In genomic region chr9:89309166-89309565, GRCh38 we compare ENCODE assay signal across 12 cellular contexts. TPM values are rescaled to one million over a fixed set of nuclear protein-coding genes. Genes with fewer than 3 reads are reported as not detected.
A peak's percentile ranks its signal among the peaks of the same experiment; 100 is the strongest.
DNase-seq lines count a peak whose midpoint lies in the region; ATAC-seq, FAIRE-seq and TF ChIP-seq lines count a peak whose summit lies in the region.
"Had no signal": no experiment of that assay in that cellular context is flagged by ENCODE, and none has a peak within 500 bp of the region (broad histone marks: within the 10 kb centered on the region; RNA-seq: fewer than 3 reads in every experiment).

No MANE protein-coding gene starts in this region.

- H3K36me3 ChIP-seq in right atrium auricular region (no peaks in the 10 kb centered on the region), vagina (no peaks in the 10 kb centered on the region)

- H3K4me1 ChIP-seq in right atrium auricular region, result peaks cover 0 to 25% of the 10 kb centered on the region in 2 donors
- peaks cover 23% of the 10 kb centered on the region for H3K4me1 ChIP-seq in vagina

- TF ChIP-seq POLR2A in vagina (IDR thresholded peaks at IDR 0.05), result no peak

- DNase-seq in right atrium auricular region (ENCODE audit: low spot score), result no peak
- DNase-seq in cardiac septum (ENCODE audit: low spot score), result no peak
- DNase-seq in activated T-helper 2 cell treated with anti-CD3 and anti-CD28 coated beads, Interferon-gamma antibody, Interleukin-2, Interleukin-4, amounts not matched to agents 10 μg/mL and 5 μg/mL and 100 μg/mL, durations not matched to agents 14 hours and 24 hours and 36 hours (ENCODE audit: low spot score), result no peak
- no peak for DNase-seq in memory B cell (ENCODE audit: low spot score in 2 of 2)
- DNase-seq in vagina (ENCODE audit: extremely low spot score in 2 of 2), result no peak
- no peak for DNase-seq in HTR-8/SVneo (ENCODE audit: insufficient read length, low spot score)
- DNase-seq: GOT3, NCI-H187 treated with DMSO at 0.1 percent for 48 hours had no signal

- H3K36me3 Mint-ChIP-seq in activated T-helper 2 cell treated with anti-CD3 and anti-CD28 coated beads, Interferon-gamma antibody, Interleukin-2, Interleukin-4, amounts not matched to agents 10 μg/mL and 5 μg/mL and 100 μg/mL, durations not matched to agents 14 hours and 24 hours and 36 hours (ENCODE audit: low read depth), result peaks cover 44% of the 10 kb centered on the region
- peaks cover 3% of the 10 kb centered on the region for H3K36me3 Mint-ChIP-seq in memory B cell

- ATAC-seq in memory B cell (ENCODE audit: low read depth) (no peak), GM21515 (IDR thresholded peaks at IDR 0.05; ENCODE audit: unreplicated experiment) (no peak), GM21717 (IDR thresholded peaks at IDR 0.05; ENCODE audit: unreplicated experiment) (no peak)

- H3K27ac Mint-ChIP-seq in activated T-helper 2 cell treated with anti-CD3 and anti-CD28 coated beads, Interferon-gamma antibody, Interleukin-2, Interleukin-4, amounts not matched to agents 10 μg/mL and 5 μg/mL and 100 μg/mL, durations not matched to agents 14 hours and 24 hours and 36 hours, result peak overlapping the region; percentile 100
- H3K27ac Mint-ChIP-seq in memory B cell, result peak overlapping the region; percentile 99

- H3K9me3 ChIP-seq in right atrium auricular region, result no peaks in the 10 kb centered on the region
- H3K9me3 ChIP-seq in vagina, result no peaks in the 10 kb centered on the region

- FAIRE-seq in HTR-8/SVneo (lab: Jason Lieb, UNC), result no peak
- FAIRE-seq: D721Med had no signal

- no peaks in the 10 kb centered on the region for H3K9me3 Mint-ChIP-seq in activated T-helper 2 cell treated with anti-CD3 and anti-CD28 coated beads, Interferon-gamma antibody, Interleukin-2, Interleukin-4, amounts not matched to agents 10 μg/mL and 5 μg/mL and 100 μg/mL, durations not matched to agents 14 hours and 24 hours and 36 hours
- no peaks in the 10 kb centered on the region for H3K9me3 Mint-ChIP-seq in memory B cell

- no peaks in the 10 kb centered on the region for H3K27me3 Mint-ChIP-seq in activated T-helper 2 cell treated with anti-CD3 and anti-CD28 coated beads, Interferon-gamma antibody, Interleukin-2, Interleukin-4, amounts not matched to agents 10 μg/mL and 5 μg/mL and 100 μg/mL, durations not matched to agents 14 hours and 24 hours and 36 hours (ENCODE audit: low read depth)
- no peaks in the 10 kb centered on the region for H3K27me3 Mint-ChIP-seq in memory B cell

- H3K4me3 ChIP-seq in right atrium auricular region (no peak overlapping the region), vagina (no peak overlapping the region)

- H3K4me1 Mint-ChIP-seq in activated T-helper 2 cell treated with anti-CD3 and anti-CD28 coated beads, Interferon-gamma antibody, Interleukin-2, Interleukin-4, amounts not matched to agents 10 μg/mL and 5 μg/mL and 100 μg/mL, durations not matched to agents 14 hours and 24 hours and 36 hours (ENCODE audit: low read depth), result peaks cover 27% of the 10 kb centered on the region
- H3K4me1 Mint-ChIP-seq in memory B cell, result peaks cover 19% of the 10 kb centered on the region

- intact Hi-C loops in cardiac septum (cut with DNase I) (no loop called here), vagina (cut with DNase I) (no loop called here)
- intact Hi-C loops in activated T-helper 2 cell treated with anti-CD3 and anti-CD28 coated beads, Interferon-gamma antibody, Interleukin-2, Interleukin-4, amounts not matched to agents 10 μg/mL and 5 μg/mL and 100 μg/mL, durations not matched to agents 14 hours and 24 hours and 36 hours (cut with micrococcal nuclease), result no loop called here

- TF ChIP-seq CTCF in right atrium auricular region (IDR thresholded peaks at IDR 0.05) (no peak), vagina (IDR thresholded peaks at IDR 0.05) (no peak)

- H3K27ac ChIP-seq in right atrium auricular region (peak overlapping the region; percentile 100), vagina (peak overlapping the region; percentile 98)

- H3K27me3 ChIP-seq in right atrium auricular region (no peaks in the 10 kb centered on the region), vagina (no peaks in the 10 kb centered on the region)
- H3K27me3 ChIP-seq: SJCRH30 had no signal

- H3K4me3 Mint-ChIP-seq in activated T-helper 2 cell treated with anti-CD3 and anti-CD28 coated beads, Interferon-gamma antibody, Interleukin-2, Interleukin-4, amounts not matched to agents 10 μg/mL and 5 μg/mL and 100 μg/mL, durations not matched to agents 14 hours and 24 hours and 36 hours (ENCODE audit: low read depth), result peak overlapping the region; percentile 97
- peak overlapping the region; percentile 96 for H3K4me3 Mint-ChIP-seq in memory B cell

RNA-seq across cellular contexts. Expression of gene CKS2, which starts 1.8 kb away (rescaled TPM):
- 10 to 100 TPM in 1 of 2 donors, 1 to 10 TPM in 1; 7.4 to 10.6 TPM for total RNA-seq in right atrium auricular region
- 3.2 TPM for total RNA-seq in cardiac septum
- 172 and 177 TPM in 2 replicates for total RNA-seq in activated T-helper 2 cell treated with anti-CD3 and anti-CD28 coated beads, Interferon-gamma antibody, Interleukin-2, Interleukin-4, amounts not matched to agents 10 μg/mL and 5 μg/mL and 100 μg/mL, durations not matched to agents 14 hours and 24 hours and 36 hours
- 14.7 TPM for total RNA-seq in vagina

RNA-seq across cellular contexts. Expression of gene SECISBP2, which starts 9.1 kb away (rescaled TPM):
- total RNA-seq in right atrium auricular region (10 to 100 TPM; 15.0 to 19.9 TPM), cardiac septum (21.2 TPM), vagina (51.1 TPM)
- total RNA-seq in activated T-helper 2 cell treated with anti-CD3 and anti-CD28 coated beads, Interferon-gamma antibody, Interleukin-2, Interleukin-4, amounts not matched to agents 10 μg/mL and 5 μg/mL and 100 μg/mL, durations not matched to agents 14 hours and 24 hours and 36 hours, result 51.3 and 53.5 TPM in 2 replicates

Comparison
In these comparisons a context has a peak if more than half of its experiments do, and no peak if none do; other contexts are left out.
1. RNA of gene CKS2, which starts 1.8 kb away (total RNA-seq): 172 to 177 TPM in activated T-helper 2 cell treated with anti-CD3 and anti-CD28 coated beads, Interferon-gamma antibody, Interleukin-2, Interleukin-4, amounts not matched to agents 10 μg/mL and 5 μg/mL and 100 μg/mL, durations not matched to agents 14 hours and 24 hours and 36 hours; 14.7 TPM in vagina (single experiment), 7.4 to 10.6 TPM in right atrium auricular region and 3.2 TPM in cardiac septum (single experiment); every median in the first group is over 10 times any median in the second.